8 cellular contexts compared by ENCODE assay signal in genomic region chr17:63775420-63775819, GRCh38. TPM values are rescaled to one million over a fixed set of nuclear protein-coding genes. Genes with fewer than 3 reads are reported as not detected.
A peak's percentile ranks its signal among the peaks of the same experiment; 100 is the strongest.
DNase-seq lines count a peak whose midpoint lies in the region; ATAC-seq, FAIRE-seq and TF ChIP-seq lines count a peak whose summit lies in the region.

No MANE protein-coding gene starts in this region.

- H3K4me3 Mint-ChIP-seq in Calu3 (ENCODE audit: low read depth, unreplicated experiment): peak overlapping the region; percentile 73

- H3K9ac ChIP-seq in endothelial cell of umbilical vein (replicated peaks; ENCODE audit: extremely low read depth, insufficient read depth, low read length): peak overlapping the region; percentile 90

- peaks cover 2% of the 10 kb centered on the region for H3K9me3 Mint-ChIP-seq in Calu3 (ENCODE audit: low read depth, unreplicated experiment)

- peaks cover 72% of the 10 kb centered on the region for H3K36me3 ChIP-seq in OCI-LY7 (ENCODE audit: insufficient read depth, low read length)
- peaks cover 0 to 3% of the 10 kb centered on the region in 2 experiments for H3K36me3 ChIP-seq in endothelial cell of umbilical vein (ENCODE audit: control insufficient read depth in 2 of 2, extremely low read depth in 1 of 2, insufficient read depth in 2 of 2, low read length in 2 of 2)
- H3K36me3 ChIP-seq in osteoblast (ENCODE audit: insufficient read depth, low read length): peaks cover 29% of the 10 kb centered on the region

- FAIRE-seq in endothelial cell of umbilical vein (lab: Jason Lieb, UNC): no peak

- H2AFZ ChIP-seq in OCI-LY7 (ENCODE audit: low read length): no peak overlapping the region
- H2AFZ ChIP-seq in endothelial cell of umbilical vein (ENCODE audit: low read depth, low read length): no peak overlapping the region
- no peak overlapping the region for H2AFZ ChIP-seq in osteoblast (ENCODE audit: low read length)

- H3K4me2 ChIP-seq in OCI-LY7 (ENCODE audit: low read length): peak overlapping the region; percentile 80
- H3K4me2 ChIP-seq in endothelial cell of umbilical vein (ENCODE audit: insufficient read depth, low read length): peak overlapping the region; percentile 98
- H3K4me2 ChIP-seq in osteoblast (ENCODE audit: insufficient read depth, low read length): peak overlapping the region; percentile 96

- H3K27ac ChIP-seq in OCI-LY7 (ENCODE audit: low read depth, low read length, poor library complexity, severe bottlenecking) (peak overlapping the region; percentile 93), endothelial cell of umbilical vein (ENCODE audit: insufficient read depth, low read depth, low read length) (peak overlapping the region; percentile 68), osteoblast (ENCODE audit: low read depth, low read length) (peak overlapping the region; percentile 98)

- peak overlapping the region; percentile 90 for H3K4me3 ChIP-seq in OCI-LY7 (ENCODE audit: low read depth, low read length, poor library complexity, severe bottlenecking)
- H3K4me3 ChIP-seq in endothelial cell of umbilical vein (replicated peaks in 1 of 3; ENCODE audit: insufficient read depth in 1 of 3, low read depth in 1 of 3, low read length in 3 of 3): peak overlapping the region; percentile 77 to 94 (median 94)
- H3K4me3 ChIP-seq in osteoblast (ENCODE audit: insufficient read depth, low read length): peak overlapping the region; percentile 81

- ATAC-seq in HG03025 (IDR thresholded peaks at IDR 0.05; ENCODE audit: low FRiP score, unreplicated experiment) (no peak), GM21390 (IDR thresholded peaks at IDR 0.05; ENCODE audit: unreplicated experiment) (no peak), HG02970 (IDR thresholded peaks at IDR 0.05; ENCODE audit: low FRiP score, unreplicated experiment) (no peak)

- H3K4me1 ChIP-seq in OCI-LY7 (ENCODE audit: insufficient read depth, low read length, poor library complexity, severe bottlenecking) (peaks cover 28% of the 10 kb centered on the region), endothelial cell of umbilical vein (ENCODE audit: control insufficient read depth, extremely low read depth, insufficient read depth, low read length) (peaks cover 18% of the 10 kb centered on the region), osteoblast (ENCODE audit: insufficient read depth, low read length) (peaks cover 20% of the 10 kb centered on the region)

- POLR2A ChIA-PET in OCI-LY7 (lab: Charles Lee): interaction anchor here (0.8 to 2.0 kb wide), 6 partner anchors 8 to 77 kb away, joined by 3 to 5 read pairs (median 4); no protein-coding TSS in a partner anchor
- POLR2A ChIA-PET in endothelial cell of umbilical vein (lab: Charles Lee): interaction anchor here (0.6 kb wide), 1 partner anchor 45 kb away, joined by 4 read pairs; no protein-coding TSS in a partner anchor

- no peak for TF ChIP-seq POLR2A in endothelial cell of umbilical vein (IDR thresholded peaks at IDR 0.05; ENCODE audit: low read depth, low read length)

- CTCF ChIA-PET in Calu3 (lab: Charles Lee): interaction anchor here (0.6 to 1.7 kb wide), 2 partner anchors 9 to 65 kb away, joined by 3 to 8 read pairs; no protein-coding TSS in a partner anchor
- CTCF ChIA-PET in OCI-LY7 (lab: Charles Lee; ENCODE audit: unreplicated experiment): no interaction called here
- CTCF ChIA-PET in endothelial cell of umbilical vein (lab: Charles Lee): interaction anchor here (0.7 to 2.4 kb wide), 9 partner anchors 8 to 350 kb away, joined by 3 to 9 read pairs (median 3); no protein-coding TSS in a partner anchor

- dilution Hi-C loops in endothelial cell of umbilical vein (cut with MboI; ENCODE audit: extremely low pct_ligation_motif_present, low sequenced_read_pairs): no loop called here

- intact Hi-C loops in Calu3 (cut with micrococcal nuclease; ENCODE audit: unreplicated experiment): no loop called here
- intact Hi-C loops in OCI-LY7 (cut with micrococcal nuclease; ENCODE audit: unreplicated experiment): loop anchor here (10.0 kb wide), 2 partner anchors 151 to 221 kb away; partner anchors contain the start of genes DCAF7 and MAP3K3
- intact Hi-C loops in endothelial cell of umbilical vein (cut with micrococcal nuclease): loop anchor here (2.0 kb wide), 1 partner anchor 153 kb away; the partner anchor contains the start of gene MAP3K3

- DNase-seq in Calu3 (no peak), OCI-LY7 (ENCODE audit: low spot score) (no peak), endothelial cell of umbilical vein (ENCODE audit: low read depth, low spot score) (peak; percentile 30), osteoblast (ENCODE audit: insufficient read length, low spot score, missing footprints) (no peak), NK-92 (lab: John Stamatoyannopoulos, UW; ENCODE audit: unreplicated experiment) (no peak)

- H4K20me1 ChIP-seq in OCI-LY7 (ENCODE audit: insufficient read depth, low read length): peaks cover 39% of the 10 kb centered on the region
- H4K20me1 ChIP-seq in endothelial cell of umbilical vein (replicated peaks; ENCODE audit: control insufficient read depth, extremely low read depth, insufficient read depth, low read length): peaks cover 3% of the 10 kb centered on the region
- H4K20me1 ChIP-seq in osteoblast (ENCODE audit: insufficient read depth, low read length): peaks cover 65% of the 10 kb centered on the region

- H3K9me3 ChIP-seq in OCI-LY7 (ENCODE audit: low read length) (no peaks in the 10 kb centered on the region), endothelial cell of umbilical vein (replicated peaks; ENCODE audit: control insufficient read depth, insufficient read depth, low read length) (no peaks in the 10 kb centered on the region), osteoblast (ENCODE audit: low read depth, low read length) (no peaks in the 10 kb centered on the region)

- peaks cover 50% of the 10 kb centered on the region for H3K4me1 Mint-ChIP-seq in Calu3 (ENCODE audit: low read depth, unreplicated experiment)

- TF ChIP-seq CTCF in Calu3 (IDR thresholded peaks at IDR 0.05; ENCODE audit: unreplicated experiment) (no peak), OCI-LY7 (conservative IDR thresholded peaks at IDR 0.05; ENCODE audit: low read length) (no peak), endothelial cell of umbilical vein (IDR thresholded peaks at IDR 0.05; ENCODE audit: extremely low read depth in 1 of 2, insufficient read depth in 1 of 2, low read depth in 1 of 2, low read length in 2 of 2) (no peak), osteoblast (IDR thresholded peaks at IDR 0.05; ENCODE audit: extremely low read depth, low read depth, low read length) (no peak)

- peaks cover 92% of the 10 kb centered on the region for H3K79me2 ChIP-seq in OCI-LY7 (ENCODE audit: insufficient read depth, low read depth, low read length)
- peaks cover 88% of the 10 kb centered on the region for H3K79me2 ChIP-seq in endothelial cell of umbilical vein (ENCODE audit: control insufficient read depth, insufficient read depth, low read length)
- peaks cover 90% of the 10 kb centered on the region for H3K79me2 ChIP-seq in osteoblast (ENCODE audit: insufficient read depth, low read length)

- no peaks in the 10 kb centered on the region for H3K9me1 ChIP-seq in endothelial cell of umbilical vein (replicated peaks; ENCODE audit: control insufficient read depth, extremely low read depth, insufficient read depth, low read length)

- peaks cover 49% of the 10 kb centered on the region for H3K36me3 Mint-ChIP-seq in Calu3 (ENCODE audit: insufficient read depth, unreplicated experiment)

- no peaks in the 10 kb centered on the region for H3K27me3 Mint-ChIP-seq in Calu3 (ENCODE audit: unreplicated experiment)

- H3K27ac Mint-ChIP-seq in Calu3 (ENCODE audit: unreplicated experiment): peak overlapping the region; percentile 72

- H3K27me3 ChIP-seq in endothelial cell of umbilical vein (ENCODE audit: control insufficient read depth in 2 of 2, insufficient read depth in 2 of 2, low read length in 2 of 2): no peaks in the 10 kb centered on the region
- no peaks in the 10 kb centered on the region for H3K27me3 ChIP-seq in osteoblast (ENCODE audit: insufficient read depth, low read length)

- no peaks in the 10 kb centered on the region for H3K9me2 ChIP-seq in OCI-LY7 (ENCODE audit: insufficient read depth, low read length)

- BruUV-seq in Calu3 (replicated peaks; lab: Mats Ljungman, UMichigan): no TSS peak
- no TSS peak for BruUV-seq in OCI-LY7 (replicated peaks; lab: Mats Ljungman, UMichigan)
- BruUV-seq in endothelial cell of umbilical vein (replicated peaks; lab: Mats Ljungman, UMichigan): no TSS peak

RNA-seq across cellular contexts. Expression of gene DDX42, which starts 1.4 kb away (rescaled TPM):
- 87.8 and 99.5 TPM in 2 replicates for total RNA-seq in Calu3 (2022)
- 74.1 and 85.1 TPM in 2 replicates for total RNA-seq in OCI-LY7 (2014; rRNA removed; shearing (Covaris generic))
- 145 and 156 TPM in 2 replicates for total RNA-seq in OCI-LY7 (2022)
- 111 and 124 TPM in 2 replicates for total RNA-seq in endothelial cell of umbilical vein
- polyA plus RNA-seq in endothelial cell of umbilical vein: 36.8 and 48.1 TPM in 2 replicates
- polyA plus RNA-seq in endothelial cell of umbilical vein (2011; cell fraction: cytosol; rRNA removed): 54.4 and 58.2 TPM in 2 replicates
- 310 and 404 TPM in 2 replicates for polyA plus RNA-seq in endothelial cell of umbilical vein (2011; cell fraction: nucleus; rRNA removed)
- 85.7 and 102 TPM in 2 replicates for polyA plus RNA-seq in endothelial cell of umbilical vein (2012)
- 69.2 and 71.4 TPM in 2 replicates for polyA minus RNA-seq in endothelial cell of umbilical vein
- polyA minus RNA-seq in endothelial cell of umbilical vein (2011; cell fraction: cytosol; rRNA and poly(A)+ RNA removed): 23.7 TPM
- 91.2 and 163 TPM in 2 replicates for polyA minus RNA-seq in endothelial cell of umbilical vein (2011; cell fraction: nucleus; rRNA and poly(A)+ RNA removed)
- 69.0 and 77.4 TPM in 2 replicates for total RNA-seq in osteoblast

RNA-seq across cellular contexts. Expression of gene CCDC47, which starts 2.0 kb away (rescaled TPM):
- total RNA-seq in Calu3 (2022) (80.5 and 82.0 TPM in 2 replicates), OCI-LY7 (2022) (37.8 and 50.3 TPM in 2 replicates), endothelial cell of umbilical vein (73.9 and 76.5 TPM in 2 replicates), osteoblast (69.0 and 77.1 TPM in 2 replicates)
- 27.5 and 37.6 TPM in 2 replicates for total RNA-seq in OCI-LY7 (2014; rRNA removed; shearing (Covaris generic))
- 13.7 and 21.7 TPM in 2 replicates for polyA plus RNA-seq in endothelial cell of umbilical vein
- 34.2 and 37.7 TPM in 2 replicates for polyA plus RNA-seq in endothelial cell of umbilical vein (2011; cell fraction: cytosol; rRNA removed)
- polyA plus RNA-seq in endothelial cell of umbilical vein (2011; cell fraction: nucleus; rRNA removed): 24.9 and 32.2 TPM in 2 replicates
- 61.6 and 73.2 TPM in 2 replicates for polyA plus RNA-seq in endothelial cell of umbilical vein (2012)
- 49.4 and 55.3 TPM in 2 replicates for polyA minus RNA-seq in endothelial cell of umbilical vein
- polyA minus RNA-seq in endothelial cell of umbilical vein (2011; cell fraction: cytosol; rRNA and poly(A)+ RNA removed): 34.9 TPM
- polyA minus RNA-seq in endothelial cell of umbilical vein (2011; cell fraction: nucleus; rRNA and poly(A)+ RNA removed): 21.0 and 23.9 TPM in 2 replicates

RNA-seq across cellular contexts. Expression of gene STRADA, which starts 33.8 kb away (rescaled TPM):
- total RNA-seq in Calu3 (2022): 18.1 and 18.2 TPM in 2 replicates
- 31.9 and 37.2 TPM in 2 replicates for total RNA-seq in OCI-LY7 (2014; rRNA removed; shearing (Covaris generic))
- total RNA-seq in OCI-LY7 (2022): 68.0 and 80.3 TPM in 2 replicates
- total RNA-seq in endothelial cell of umbilical vein: 47.0 and 49.6 TPM in 2 replicates
- polyA plus RNA-seq in endothelial cell of umbilical vein: 53.6 and 55.1 TPM in 2 replicates
- 29.3 and 30.7 TPM in 2 replicates for polyA plus RNA-seq in endothelial cell of umbilical vein (2011; cell fraction: cytosol; rRNA removed)
- 103 and 107 TPM in 2 replicates for polyA plus RNA-seq in endothelial cell of umbilical vein (2011; cell fraction: nucleus; rRNA removed)
- 37.1 and 46.6 TPM in 2 replicates for polyA plus RNA-seq in endothelial cell of umbilical vein (2012)
- polyA minus RNA-seq in endothelial cell of umbilical vein: 39.6 and 51.0 TPM in 2 replicates
- polyA minus RNA-seq in endothelial cell of umbilical vein (2011; cell fraction: cytosol; rRNA and poly(A)+ RNA removed): 6.7 TPM
- 37.4 and 55.2 TPM in 2 replicates for polyA minus RNA-seq in endothelial cell of umbilical vein (2011; cell fraction: nucleus; rRNA and poly(A)+ RNA removed)
- 29.7 and 35.4 TPM in 2 replicates for total RNA-seq in osteoblast

RNA-seq across cellular contexts. Expression of gene PSMC5, which starts 51.8 kb away (rescaled TPM):
- total RNA-seq in Calu3 (2022) (91.4 and 95.1 TPM in 2 replicates), OCI-LY7 (2022) (80.0 and 105 TPM in 2 replicates), endothelial cell of umbilical vein (179 TPM in 2 replicates), osteoblast (34.0 and 36.5 TPM in 2 replicates)
- 32.6 and 42.7 TPM in 2 replicates for total RNA-seq in OCI-LY7 (2014; rRNA removed; shearing (Covaris generic))
- polyA plus RNA-seq in endothelial cell of umbilical vein: 170 and 236 TPM in 2 replicates
- 258 and 310 TPM in 2 replicates for polyA plus RNA-seq in endothelial cell of umbilical vein (2011; cell fraction: cytosol; rRNA removed)
- polyA plus RNA-seq in endothelial cell of umbilical vein (2011; cell fraction: nucleus; rRNA removed): 206 and 284 TPM in 2 replicates
- 213 and 261 TPM in 2 replicates for polyA plus RNA-seq in endothelial cell of umbilical vein (2012)
- 240 and 255 TPM in 2 replicates for polyA minus RNA-seq in endothelial cell of umbilical vein
- 139 TPM for polyA minus RNA-seq in endothelial cell of umbilical vein (2011; cell fraction: cytosol; rRNA and poly(A)+ RNA removed)
- 57.3 and 70.1 TPM in 2 replicates for polyA minus RNA-seq in endothelial cell of umbilical vein (2011; cell fraction: nucleus; rRNA and poly(A)+ RNA removed)

RNA-seq across cellular contexts. Expression of gene FTSJ3, which starts 52.0 kb away (rescaled TPM):
- total RNA-seq in Calu3 (2022): 43.3 and 46.0 TPM in 2 replicates
- 32.4 and 43.0 TPM in 2 replicates for total RNA-seq in OCI-LY7 (2014; rRNA removed; shearing (Covaris generic))
- total RNA-seq in OCI-LY7 (2022): 38.2 and 49.0 TPM in 2 replicates
- total RNA-seq in endothelial cell of umbilical vein: 50.2 and 60.2 TPM in 2 replicates
- polyA plus RNA-seq in endothelial cell of umbilical vein: 27.3 and 42.1 TPM in 2 replicates
- 43.5 and 45.2 TPM in 2 replicates for polyA plus RNA-seq in endothelial cell of umbilical vein (2011; cell fraction: cytosol; rRNA removed)
- 84.6 and 94.4 TPM in 2 replicates for polyA plus RNA-seq in endothelial cell of umbilical vein (2011; cell fraction: nucleus; rRNA removed)
- 48.1 and 63.3 TPM in 2 replicates for polyA plus RNA-seq in endothelial cell of umbilical vein (2012)
- polyA minus RNA-seq in endothelial cell of umbilical vein: 53.2 and 70.8 TPM in 2 replicates
- polyA minus RNA-seq in endothelial cell of umbilical vein (2011; cell fraction: cytosol; rRNA and poly(A)+ RNA removed): 41.7 TPM
- 31.7 and 36.8 TPM in 2 replicates for polyA minus RNA-seq in endothelial cell of umbilical vein (2011; cell fraction: nucleus; rRNA and poly(A)+ RNA removed)
- total RNA-seq in osteoblast: 43.0 and 45.2 TPM in 2 replicates
